ENCODE assay signal across 8 cellular contexts in the genomic region with DNA sequence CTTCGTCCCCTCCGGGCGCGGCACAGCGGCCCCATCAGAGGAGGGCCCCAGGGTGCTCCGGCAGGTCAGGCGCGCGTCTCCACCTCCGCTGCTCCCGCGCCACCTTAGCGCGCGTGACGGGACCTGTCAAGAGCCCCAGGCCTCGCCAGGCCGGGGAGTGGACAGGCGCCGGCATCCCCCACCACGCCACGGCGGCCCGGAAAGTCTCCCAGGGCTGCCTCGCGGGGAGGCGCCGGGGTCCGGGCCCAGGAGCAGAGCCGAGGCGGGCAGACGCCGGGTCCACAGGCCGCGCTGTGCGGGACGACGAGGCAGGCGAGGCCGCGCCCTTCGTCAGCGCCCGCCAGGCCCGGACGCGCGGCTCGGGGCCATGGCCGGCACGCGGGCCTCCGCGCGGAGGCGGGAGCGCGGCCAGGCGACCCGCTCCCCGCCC. TPM values are rescaled to one million over a fixed set of nuclear protein-coding genes. Genes with fewer than 3 reads are reported as not detected.
DNase-seq lines count a peak whose midpoint lies in the region; FAIRE-seq and TF ChIP-seq lines count a peak whose summit lies in the region.

No MANE protein-coding gene starts in this region.

- intact Hi-C loops in transverse colon (cut with DNase I; ENCODE audit: low total_unique reads), result no loop called here

- H3K27me3 ChIP-seq in fibroblast of lung (ENCODE audit: control insufficient read depth, insufficient read depth, low read length) (no peaks in the 10 kb centered on the region), neural cell (ENCODE audit: insufficient read depth, low read depth, low read length) (no peaks in the 10 kb centered on the region), transverse colon (no peaks in the 10 kb centered on the region)

- in situ Hi-C loops in transverse colon (cut with MboI; ENCODE audit: low pct_ligation_motif_present in 1 of 4, low pct_unique_long_range_greater_than_20kb in 1 of 4, low sequenced_read_pairs in 3 of 4), result no loop called here

- H4K20me1 ChIP-seq in fibroblast of lung (ENCODE audit: control insufficient read depth, extremely low read depth, insufficient read depth, low read length), result no peaks in the 10 kb centered on the region
- H4K20me1 ChIP-seq in neural cell (ENCODE audit: insufficient read depth), result no peaks in the 10 kb centered on the region

- no peak for TF ChIP-seq POLR2A in H54 (IDR thresholded peaks at IDR 0.05; ENCODE audit: low read depth, low read length)
- TF ChIP-seq POLR2A in transverse colon (IDR thresholded peaks at IDR 0.05), result no peak

- no peak for TF ChIP-seq RAD21 in neural cell (conservative IDR thresholded peaks at IDR 0.05)

- WGBS in transverse colon (ENCODE audit: low coverage in 1 of 2), 2 donors, result 0% methylated on average over 23 of the region's 61 CpGs; no CpG with 5 or more reads in 1 of the 2 donors

- H3K4me2 ChIP-seq in fibroblast of lung (ENCODE audit: extremely low read depth, insufficient read depth, low read length) (peak overlapping the region; percentile 89), neural cell (ENCODE audit: low read length) (peak overlapping the region; percentile 53)

- H3F3A ChIP-seq in neural cell (ENCODE audit: insufficient read depth, low read length, poor library complexity, severe bottlenecking), result no peaks in the 10 kb centered on the region

- H3K4me1 ChIP-seq in fibroblast of lung (ENCODE audit: control insufficient read depth, extremely low read depth, insufficient read depth, low read length) (no peaks in the 10 kb centered on the region), transverse colon (peaks cover 19 to 44% (median 38%) of the 10 kb centered on the region in 4 donors)

- H3K79me2 ChIP-seq in fibroblast of lung (ENCODE audit: control insufficient read depth, insufficient read depth, low read length), result peaks cover 50% of the 10 kb centered on the region
- H3K79me2 ChIP-seq in neural cell (replicated peaks; ENCODE audit: insufficient read depth, low read length), result peaks cover 55% of the 10 kb centered on the region

- POLR2A ChIA-PET in GM10248 (lab: Yijun Ruan, JAX), result no interaction called here

- no peak for FAIRE-seq in H54 (lab: Jason Lieb, UNC)

- H3K9me3 ChIP-seq in fibroblast of lung (ENCODE audit: control insufficient read depth, insufficient read depth, low read depth, low read length) (no peaks in the 10 kb centered on the region), neural cell (ENCODE audit: low read length) (no peaks in the 10 kb centered on the region), transverse colon (no peaks in the 10 kb centered on the region)

- H3K36me3 ChIP-seq in fibroblast of lung (ENCODE audit: control insufficient read depth, insufficient read depth, low read length) (no peaks in the 10 kb centered on the region), neural cell (ENCODE audit: insufficient read depth, low read length) (no peaks in the 10 kb centered on the region), transverse colon (no peaks in the 10 kb centered on the region)

- H3K9ac ChIP-seq in fibroblast of lung (ENCODE audit: insufficient read depth, low read length), result peak overlapping the region; percentile 78
- H3K9ac ChIP-seq in neural cell (ENCODE audit: low read length), result peak overlapping the region; percentile 95

- CTCF ChIA-PET in GM10248 (lab: Yijun Ruan, JAX), result no interaction called here

- DNase-seq in GM10248 (ENCODE audit: extremely low spot score) (peak; percentile 37), H54 (ENCODE audit: insufficient read length, low spot score) (peak; percentile 25), LoVo (ENCODE audit: low spot score) (peak; percentile 28), activated T-cell treated with anti-CD3 and anti-CD28 coated beads for 48 hours (ENCODE audit: low read depth) (peak; percentile 29), fibroblast of lung (ENCODE audit: low read depth in 2 of 2) (peak in 1 of 2 donors; percentile 20), transverse colon (peak; percentile 36), NCI-H187 treated with DMSO at 0.1 percent for 48 hours (lab: John Stamatoyannopoulos, UW) (no peak)

- H3K4me3 ChIP-seq in fibroblast of lung (replicated peaks in 1 of 4; ENCODE audit: control extremely low read depth in 1 of 4, insufficient read depth in 1 of 4, low read depth in 3 of 4, low read length in 4 of 4) (peak overlapping the region; percentile 69 to 88 (median 78)), neural cell (ENCODE audit: low read length) (peak overlapping the region; percentile 88), transverse colon (peak overlapping the region; percentile 53 to 96 (median 68))

- H2AFZ ChIP-seq in fibroblast of lung (ENCODE audit: low read length) (no peak overlapping the region), neural cell (ENCODE audit: low read depth, low read length) (peak overlapping the region; percentile 41)

- TF ChIP-seq EP300 in neural cell (conservative IDR thresholded peaks at IDR 0.05; ENCODE audit: poor library complexity, severe bottlenecking) (no peak), transverse colon (IDR thresholded peaks at IDR 0.05; ENCODE audit: low read depth) (no peak)

- peak overlapping the region; percentile 59 for H3K27ac ChIP-seq in fibroblast of lung (ENCODE audit: insufficient read depth, low read length)
- peak overlapping the region; percentile 76 for H3K27ac ChIP-seq in neural cell (ENCODE audit: low read length)
- H3K27ac ChIP-seq in transverse colon, result peak overlapping the region; percentile 93 to 96 (median 96)

- no peak for TF ChIP-seq CTCF in GM10248 (IDR thresholded peaks at IDR 0.05; ENCODE audit: control extremely low read depth, extremely low read depth, low read depth, missing control alignments)
- no peak for TF ChIP-seq CTCF in fibroblast of lung (conservative IDR thresholded peaks at IDR 0.05 in 1 of 2, IDR thresholded peaks at IDR 0.05 in 1 of 2; ENCODE audit: low read depth in 1 of 2, low read length in 2 of 2)
- no peak for TF ChIP-seq CTCF in neural cell (IDR thresholded peaks at IDR 0.05; ENCODE audit: poor library complexity, severe bottlenecking)
- no peak for TF ChIP-seq CTCF in transverse colon (IDR thresholded peaks at IDR 0.05)

- no peaks in the 10 kb centered on the region for H3K9me2 ChIP-seq in neural cell (ENCODE audit: insufficient read depth, low read length)

TF ChIP-seq in neural cell, 6 proteins besides CTCF, POLR2A, EP300 and RAD21:
- TF ChIP-seq, protein P1, sequence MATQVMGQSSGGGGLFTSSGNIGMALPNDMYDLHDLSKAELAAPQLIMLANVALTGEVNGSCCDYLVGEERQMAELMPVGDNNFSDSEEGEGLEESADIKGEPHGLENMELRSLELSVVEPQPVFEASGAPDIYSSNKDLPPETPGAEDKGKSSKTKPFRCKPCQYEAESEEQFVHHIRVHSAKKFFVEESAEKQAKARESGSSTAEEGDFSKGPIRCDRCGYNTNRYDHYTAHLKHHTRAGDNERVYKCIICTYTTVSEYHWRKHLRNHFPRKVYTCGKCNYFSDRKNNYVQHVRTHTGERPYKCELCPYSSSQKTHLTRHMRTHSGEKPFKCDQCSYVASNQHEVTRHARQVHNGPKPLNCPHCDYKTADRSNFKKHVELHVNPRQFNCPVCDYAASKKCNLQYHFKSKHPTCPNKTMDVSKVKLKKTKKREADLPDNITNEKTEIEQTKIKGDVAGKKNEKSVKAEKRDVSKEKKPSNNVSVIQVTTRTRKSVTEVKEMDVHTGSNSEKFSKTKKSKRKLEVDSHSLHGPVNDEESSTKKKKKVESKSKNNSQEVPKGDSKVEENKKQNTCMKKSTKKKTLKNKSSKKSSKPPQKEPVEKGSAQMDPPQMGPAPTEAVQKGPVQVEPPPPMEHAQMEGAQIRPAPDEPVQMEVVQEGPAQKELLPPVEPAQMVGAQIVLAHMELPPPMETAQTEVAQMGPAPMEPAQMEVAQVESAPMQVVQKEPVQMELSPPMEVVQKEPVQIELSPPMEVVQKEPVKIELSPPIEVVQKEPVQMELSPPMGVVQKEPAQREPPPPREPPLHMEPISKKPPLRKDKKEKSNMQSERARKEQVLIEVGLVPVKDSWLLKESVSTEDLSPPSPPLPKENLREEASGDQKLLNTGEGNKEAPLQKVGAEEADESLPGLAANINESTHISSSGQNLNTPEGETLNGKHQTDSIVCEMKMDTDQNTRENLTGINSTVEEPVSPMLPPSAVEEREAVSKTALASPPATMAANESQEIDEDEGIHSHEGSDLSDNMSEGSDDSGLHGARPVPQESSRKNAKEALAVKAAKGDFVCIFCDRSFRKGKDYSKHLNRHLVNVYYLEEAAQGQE (IDR thresholded peaks at IDR 0.05; ENCODE audit: borderline replicate concordance), result peak; percentile 4
- TF ChIP-seq TAF1 (IDR thresholded peaks at IDR 0.05; ENCODE audit: low read depth), result no peak

RNA-seq across cellular contexts. Expression of a gene that starts 0.5 kb away (rescaled TPM):
- total RNA-seq in fibroblast of lung, result 28.7 and 35.2 TPM in 2 replicates
- 14.8 and 20.3 TPM in 2 replicates for polyA plus RNA-seq in fibroblast of lung
- 6.5 and 9.4 TPM in 2 replicates for polyA plus RNA-seq in fibroblast of lung (2012)
- polyA minus RNA-seq in fibroblast of lung (ENCODE audit: low replicate concordance), result 8.2 and 36.5 TPM in 2 replicates
- polyA plus RNA-seq in neural cell, result 88.2 and 93.8 TPM in 2 replicates
- polyA minus RNA-seq in neural cell, result 258 and 278 TPM in 2 replicates
- 100 to 1,000 TPM in 1 of 4 donors, 10 to 100 TPM in 3; 45.6 to 102 (median 71.4) TPM for total RNA-seq in transverse colon
